In genomic region chr5:4384649-4385048, GRCh38 we compare ENCODE assay signal across 26 cellular contexts.
"Had no signal": no experiment of that assay in that cellular context is flagged by ENCODE, and none has a peak within 500 bp of the region (broad histone marks: within the 10 kb centered on the region; RNA-seq: fewer than 3 reads in every experiment).

No MANE protein-coding gene starts in this region.

- H3K27me3 ChIP-seq: adrenal gland, body of pancreas had no signal

- DNase-seq: activated CD4-positive, alpha-beta T cell treated with anti-CD3 and anti-CD28 coated beads for 1 hour; activated CD4-positive, alpha-beta T cell treated with anti-CD3 and anti-CD28 coated beads for 48 hours; activated CD4-positive, CD25-positive, alpha-beta regulatory T cell; activated CD8-positive, alpha-beta T cell treated with anti-CD3 and anti-CD28 coated beads, Interleukin-2, amount 10 ng/mL, durations not matched to agents 7 days and 5 days; activated gamma-delta T cell treated with Interleukin-2 at 50 U/mL for 16 hours; activated naive CD4-positive, alpha-beta T cell treated with anti-CD3 and anti-CD28 coated beads for 36 hours; activated T-cell treated with anti-CD3 and anti-CD28 coated beads, Interleukin-2, amount 50 U/mL, for 24 hours; adrenal gland; body of pancreas; central memory CD4-positive, alpha-beta T cell; NCI-H1105; NCI-H1417 treated with DMSO at 0.1 percent for 48 hours; NCI-H187 treated with DMSO at 0.1 percent for 48 hours; NCI-H2081; NCI-H345; NCI-H524 treated with DMSO at 0.1 percent for 48 hours; SIG-M5; T-cell; T-helper 17 cell; T-helper 9 cell; WERI-Rb-1 had no signal

- H3K4me3 ChIP-seq: adrenal gland, body of pancreas had no signal

- H3K9me3 ChIP-seq: adrenal gland, body of pancreas had no signal

- H3K9ac ChIP-seq: KMS-11 had no signal

- FAIRE-seq: astrocyte had no signal

- H3K4me1 ChIP-seq: adrenal gland, body of pancreas had no signal

- ATAC-seq: activated CD8-positive, alpha-beta T cell treated with anti-CD3 and anti-CD28 coated beads, Interleukin-2, amount 10 ng/mL, durations not matched to agents 7 days and 5 days; activated naive CD4-positive, alpha-beta T cell treated with anti-CD3 and anti-CD28 coated beads, Interleukin-2, amount 50 U/mL, for 72 hours; body of pancreas; Panc1; SK-N-SH treated with all-trans-retinoic acid at 6 μM for 48 hours; T-cell; T-helper 17 cell had no signal

- H3K27ac ChIP-seq: adrenal gland, body of pancreas, KMS-11, WERI-Rb-1 had no signal

- H3K4me2 ChIP-seq: KMS-11 had no signal

- H3K36me3 ChIP-seq: adrenal gland, WERI-Rb-1 had no signal
